1 cellular context compared by ENCODE assay signal in the genomic region with DNA sequence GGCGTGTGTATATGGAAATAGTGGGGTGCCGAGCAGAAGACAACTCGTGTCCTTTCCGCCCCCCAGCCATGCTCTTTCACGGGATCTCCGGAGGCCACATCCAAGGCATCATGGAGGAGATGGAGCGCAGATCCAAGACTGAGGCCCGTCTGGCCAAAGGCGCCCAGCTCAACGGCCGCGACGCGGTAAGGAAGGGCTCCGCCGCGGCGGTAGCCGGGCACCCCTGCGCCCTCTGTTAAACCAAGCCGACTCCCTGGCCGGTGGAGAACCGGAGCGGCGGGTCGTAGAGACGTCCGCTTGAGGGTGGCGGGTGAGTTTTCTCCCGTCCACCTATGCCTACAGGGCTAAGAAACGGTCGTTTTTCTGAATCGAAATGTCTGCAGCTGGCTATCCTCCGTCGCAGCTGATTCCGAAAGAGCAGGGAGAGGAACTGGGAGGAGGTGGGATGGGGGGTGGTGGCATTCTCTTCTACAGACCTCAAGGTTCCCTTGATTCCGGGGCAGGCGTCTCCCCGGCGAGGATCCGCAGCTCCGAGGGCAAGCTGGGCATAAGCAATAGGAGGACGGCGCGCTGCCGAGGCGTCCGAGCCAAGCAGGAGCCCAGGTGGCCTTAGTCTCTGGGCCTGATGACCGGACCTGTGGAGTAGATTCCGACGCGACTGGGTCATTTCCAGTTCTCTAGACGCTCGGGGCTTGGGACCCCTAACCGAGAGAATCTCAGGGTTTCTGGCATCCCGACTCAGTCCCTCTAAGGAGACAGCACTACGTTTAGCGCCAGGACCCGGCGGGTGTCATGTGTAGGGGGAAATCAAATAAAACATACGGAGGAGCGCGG.
TF ChIP-seq lines count a peak whose summit lies in the region.

No MANE protein-coding gene starts in this region.

TF ChIP-seq in GM12878, 131 proteins besides CTCF, POLR2A, EP300 and RAD21:
- TF ChIP-seq SMAD5 (IDR thresholded peaks at IDR 0.05; ENCODE audit: low read depth) (no peak), SUZ12 (IDR thresholded peaks at IDR 0.05; ENCODE audit: unreplicated experiment) (peak; percentile 56)
